In the genomic region with DNA sequence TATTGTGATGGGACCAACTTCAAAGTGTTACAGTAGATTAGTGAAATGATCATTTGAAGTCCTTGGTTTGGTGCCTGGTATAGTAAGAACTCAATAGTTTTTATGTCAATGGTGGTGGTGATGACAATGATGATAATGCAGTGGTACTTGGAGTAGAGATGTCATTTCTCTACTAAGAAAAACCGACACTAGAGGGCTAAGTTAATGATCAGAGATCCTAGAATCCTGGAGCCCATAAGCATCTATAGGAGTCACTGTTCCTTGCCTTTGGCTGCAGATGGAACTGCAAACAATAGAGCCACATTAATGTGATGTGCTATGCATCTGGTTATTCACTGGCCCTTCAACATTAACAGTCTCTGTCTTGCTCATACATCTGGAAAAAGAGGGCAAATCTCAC, we compare ENCODE assay signal across 27 cellular contexts.
DNase-seq lines count a peak whose midpoint lies in the region; ATAC-seq, FAIRE-seq and TF ChIP-seq lines count a peak whose summit lies in the region.
"Had no signal": no experiment of that assay in that cellular context is flagged by ENCODE, and none has a peak within 500 bp of the region (broad histone marks: within the 10 kb centered on the region; RNA-seq: fewer than 3 reads in every experiment).

No MANE protein-coding gene starts in this region.

- FAIRE-seq in H54 (lab: Jason Lieb, UNC), result peak; percentile 66
- no peak for FAIRE-seq in H1 (lab: Jason Lieb, UNC)
- FAIRE-seq: A204.1, GM12891, K562 had no signal

- no peaks in the 10 kb centered on the region; the same call in 1 of the 2 replicates for H3K23me2 ChIP-seq in H1 (ENCODE audit: low read depth, low read length)

- TF ChIP-seq POLR2A in H54 (IDR thresholded peaks at IDR 0.05; ENCODE audit: low read depth, low read length), result no peak
- TF ChIP-seq POLR2A in H1 (IDR thresholded peaks at IDR 0.05; ENCODE audit: control extremely low read depth in 1 of 2, low read depth in 2 of 2, low read length in 2 of 2), result no peak

- H2BK5ac ChIP-seq in H1 (ENCODE audit: low read depth, low read length), result no peak overlapping the region

- 76% methylated on average over 1 of the region's 1 CpG; no CpG with 5 or more reads in 1 of the 2 experiments for WGBS in H1 (ENCODE audit: extremely low coverage in 1 of 2, insufficient coverage in 1 of 2, insufficient read length in 1 of 2, insufficient replicate concordance in 2 of 2, low coverage in 1 of 2, low lambda C conversion rate in 2 of 2, missing lambda C conversion rate in 1 of 2), 2 experiments

- H3K36me3 Mint-ChIP-seq in CD14-positive monocyte, result no peaks in the 10 kb centered on the region
- H3K36me3 Mint-ChIP-seq: CD8-positive, alpha-beta T cell had no signal

- no peak overlapping the region for H2BK12ac ChIP-seq in H1 (ENCODE audit: low read depth, low read length)

- intact Hi-C loops in CD14-positive monocyte (cut with micrococcal nuclease), result no loop called here

- no peak overlapping the region for H4K8ac ChIP-seq in H1 (ENCODE audit: extremely low read depth, insufficient read depth, low read length)

- H3K9me3 ChIP-seq in H1 (ENCODE audit: insufficient read depth in 2 of 2, low read depth in 1 of 2, low read length in 1 of 2), result no peaks in the 10 kb centered on the region
- H3K9me3 ChIP-seq: BLaER1 treated with 17β-estradiol and CSF1 and Interleukin-3, amounts not matched to agents 10 nM and 100 nM; Caco-2; MG63; SJSA1 had no signal

- POLR2A ChIA-PET in H1 (lab: Charles Lee; ENCODE audit: partially characterized antibody), result no interaction called here

- ATAC-seq in HG03139 (IDR thresholded peaks at IDR 0.05; ENCODE audit: unreplicated experiment), result no peak
- ATAC-seq: CD8-positive, alpha-beta T cell; K562 had no signal

- H2AK5ac ChIP-seq in H1 (ENCODE audit: low read depth, low read length), result no peak overlapping the region

- H3K56ac ChIP-seq in H1 (replicated peaks; ENCODE audit: insufficient read length, low read depth, low read length), result no peak overlapping the region

- H2AFZ ChIP-seq in H1 (ENCODE audit: low read length), result no peak overlapping the region

- H3K27ac ChIP-seq in C4-2B (no peak overlapping the region), H1 (ENCODE audit: low read depth, low read length) (no peak overlapping the region)
- H3K27ac ChIP-seq: BLaER1 treated with 17β-estradiol and CSF1 and Interleukin-3, amounts not matched to agents 10 nM and 100 nM; HL-60; SJSA1 had no signal

- no peak overlapping the region for H3K4me3 ChIP-seq in Jurkat, Clone E6-1 (ENCODE audit: low read length)
- H3K4me3 ChIP-seq in H1 (ENCODE audit: extremely low read depth in 1 of 4, insufficient read depth in 2 of 4, low read depth in 3 of 4, low read length in 4 of 4), result no peak overlapping the region
- H3K4me3 ChIP-seq: BLaER1 treated with 17β-estradiol and CSF1 and Interleukin-3, amounts not matched to agents 10 nM and 100 nM; K562; MG63; SJSA1 had no signal

- H3K4me3 Mint-ChIP-seq in CD14-positive monocyte, result no peak overlapping the region
- H3K4me3 Mint-ChIP-seq: CD8-positive, alpha-beta T cell; T-helper 2 cell treated with Interferon-gamma antibody and Interleukin-4, amounts not matched to agents 5 μg/mL and 100 μg/mL, for 36 hours had no signal

- peaks cover 0 to 2% (median 0%) of the 10 kb centered on the region in 3 donors for H3K27me3 Mint-ChIP-seq in CD14-positive monocyte (ENCODE audit: low read depth in 3 of 3)

- H3K4me1 Mint-ChIP-seq in CD14-positive monocyte, result no peaks in the 10 kb centered on the region

- no peaks in the 10 kb centered on the region for H3K4me1 ChIP-seq in H1 (replicated peaks in 1 of 4; ENCODE audit: control insufficient read depth in 3 of 4, insufficient read depth in 4 of 4, low read length in 3 of 4)
- H3K4me1 ChIP-seq: BLaER1 treated with 17β-estradiol and CSF1 and Interleukin-3, amounts not matched to agents 10 nM and 100 nM; Caco-2; SJSA1 had no signal

- no peak overlapping the region for H3K4me2 ChIP-seq in H1 (ENCODE audit: insufficient read depth in 1 of 2, low read depth in 2 of 2, low read length in 2 of 2)
- H3K4me2 ChIP-seq: BLaER1 treated with 17β-estradiol and CSF1 and Interleukin-3, amounts not matched to agents 10 nM and 100 nM had no signal

- no peak overlapping the region for H3K9ac ChIP-seq in H1 (replicated peaks in 1 of 4; ENCODE audit: extremely low read depth in 1 of 4, low read depth in 3 of 4, low read length in 3 of 4)
- H3K9ac ChIP-seq: BLaER1 treated with 17β-estradiol and CSF1 and Interleukin-3, amounts not matched to agents 10 nM and 100 nM had no signal

- H3K9me3 Mint-ChIP-seq in CD14-positive monocyte, result peaks cover 0 to 2% (median 0%) of the 10 kb centered on the region in 7 donors
- H3K9me3 Mint-ChIP-seq: CD8-positive, alpha-beta T cell; T-helper 2 cell treated with Interferon-gamma antibody and Interleukin-4, amounts not matched to agents 5 μg/mL and 100 μg/mL, for 36 hours had no signal

- 0 out of 4 replicates have a peak, but pooled peaks of 1 of the 2 experiments have one; percentile 3 for TF ChIP-seq RAD21 in H1 (IDR thresholded peaks at IDR 0.05 in 1 of 2, conservative IDR thresholded peaks at IDR 0.05 in 1 of 2; ENCODE audit: low read depth in 2 of 2, low read length in 2 of 2)

- no peaks in the 10 kb centered on the region for H3K36me3 ChIP-seq in H1 (ENCODE audit: control insufficient read depth in 2 of 4, insufficient read depth in 4 of 4, low read length in 3 of 4)
- H3K36me3 ChIP-seq: BLaER1 treated with 17β-estradiol and CSF1 and Interleukin-3, amounts not matched to agents 10 nM and 100 nM; MG63; SJSA1 had no signal

- H3K4ac ChIP-seq in H1 (replicated peaks; ENCODE audit: insufficient read length, low read depth, low read length), result no peak overlapping the region

- no peak overlapping the region for H2BK120ac ChIP-seq in H1 (replicated peaks; ENCODE audit: low read depth, low read length)

- H3K79me2 ChIP-seq in H1 (ENCODE audit: control insufficient read depth in 1 of 2, insufficient read depth in 2 of 2, low read length in 2 of 2), result no peaks in the 10 kb centered on the region

- no peak overlapping the region for H3K23ac ChIP-seq in H1 (ENCODE audit: insufficient read length)

- no peak overlapping the region for H2BK20ac ChIP-seq in H1 (ENCODE audit: low read length)

- no peak overlapping the region for H3K14ac ChIP-seq in H1 (ENCODE audit: insufficient read length)

- no peaks in the 10 kb centered on the region for H3K79me1 ChIP-seq in H1 (ENCODE audit: low read depth, low read length)

- H4K20me1 ChIP-seq in H1 (replicated peaks in 1 of 2; ENCODE audit: control insufficient read depth in 1 of 2, insufficient read depth in 2 of 2, low read length in 2 of 2), result no peaks in the 10 kb centered on the region
- H4K20me1 ChIP-seq: BLaER1 treated with 17β-estradiol and CSF1 and Interleukin-3, amounts not matched to agents 10 nM and 100 nM had no signal

- H3K18ac ChIP-seq in H1 (ENCODE audit: extremely low read depth, low read length), result no peak overlapping the region

- no peak for TF ChIP-seq EP300 in H1 (IDR thresholded peaks at IDR 0.05; ENCODE audit: borderline replicate concordance in 1 of 2, low read depth in 2 of 2, low read length in 2 of 2)

- no peak overlapping the region for H2BK15ac ChIP-seq in H1 (ENCODE audit: low read length)

- DNase-seq in H54 (ENCODE audit: insufficient read length, low spot score), result no peak
- DNase-seq in Jurkat, Clone E6-1 (ENCODE audit: low read depth, low spot score), result peak; percentile 19
- no peak for DNase-seq in H1 (ENCODE audit: low read depth in 1 of 2, low spot score in 2 of 2)
- no peak for DNase-seq in CD14-positive monocyte (ENCODE audit: low spot score)
- DNase-seq in NCI-H2029 (lab: John Stamatoyannopoulos, UW), result no peak
- no peak for DNase-seq in NCI-H774 (lab: John Stamatoyannopoulos, UW)
- DNase-seq: AML-193; Caco-2; CD8-positive, alpha-beta T cell; GDM1; H7; MG63; NCI-H1417; NCI-H1694 treated with DMSO at 0.1 percent for 48 hours; NCI-H524; Right ventricle myocardium superior; RPMI8226; T-helper 1 cell had no signal

- CTCF ChIA-PET in H1 (lab: Charles Lee; ENCODE audit: partially characterized antibody), result interaction anchor here (1.0 to 1.1 kb wide), 3 partner anchors 12 to 13 kb away, joined by 3 to 7 read pairs (median 4); no protein-coding TSS in a partner anchor

- H4K91ac ChIP-seq in H1 (replicated peaks; ENCODE audit: insufficient read length, low read length), result no peak overlapping the region

- no peaks in the 10 kb centered on the region for H3K27me3 ChIP-seq in H1 (replicated peaks in 1 of 4; ENCODE audit: control insufficient read depth in 3 of 4, extremely low read depth in 1 of 4, insufficient read depth in 3 of 4, low read length in 3 of 4)
- H3K27me3 ChIP-seq: BLaER1 treated with 17β-estradiol and CSF1 and Interleukin-3, amounts not matched to agents 10 nM and 100 nM; MG63; SJSA1 had no signal

- H3K27ac Mint-ChIP-seq in CD14-positive monocyte, result no peak overlapping the region
- H3K27ac Mint-ChIP-seq: CD8-positive, alpha-beta T cell; T-helper 2 cell treated with Interferon-gamma antibody and Interleukin-4, amounts not matched to agents 5 μg/mL and 100 μg/mL, for 36 hours had no signal

- TF ChIP-seq CTCF in C4-2B (conservative IDR thresholded peaks at IDR 0.05) (peak; percentile 1; the same call in 1 of the 2 replicates), H1 (IDR thresholded peaks at IDR 0.05; ENCODE audit: control extremely low read depth in 1 of 3, insufficient read depth in 1 of 3, low read depth in 1 of 3, low read length in 3 of 3) (peak in 2 of 3 experiments; percentile 23 to 28; a peak in 2 of 4 replicates), CD14-positive monocyte (IDR thresholded peaks at IDR 0.05) (no peak)

- H4K5ac ChIP-seq in H1 (ENCODE audit: insufficient read length, low read depth, low read length), result no peak overlapping the region

TF ChIP-seq in H1, 55 proteins besides CTCF, POLR2A, EP300 and RAD21 (continues in another document):
- TF ChIP-seq, protein P1, sequence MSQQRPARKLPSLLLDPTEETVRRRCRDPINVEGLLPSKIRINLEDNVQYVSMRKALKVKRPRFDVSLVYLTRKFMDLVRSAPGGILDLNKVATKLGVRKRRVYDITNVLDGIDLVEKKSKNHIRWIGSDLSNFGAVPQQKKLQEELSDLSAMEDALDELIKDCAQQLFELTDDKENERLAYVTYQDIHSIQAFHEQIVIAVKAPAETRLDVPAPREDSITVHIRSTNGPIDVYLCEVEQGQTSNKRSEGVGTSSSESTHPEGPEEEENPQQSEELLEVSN (IDR thresholded peaks at IDR 0.05), result no peak
- TF ChIP-seq TAF7 (optimal IDR thresholded peaks at IDR 0.05; ENCODE audit: borderline replicate concordance, low read depth, low read length), result no peak
- no peak for TF ChIP-seq TBP (IDR thresholded peaks at IDR 0.05; ENCODE audit: low read depth, low read length)
- TF ChIP-seq MAFK (IDR thresholded peaks at IDR 0.05; ENCODE audit: low read depth, low read length), result no peak
- no peak for TF ChIP-seq POLR2AphosphoS5 (IDR thresholded peaks at IDR 0.05; ENCODE audit: low read depth, low read length)
